Comparison of ENCODE assay signal across 1 cellular context in genomic region chr20:33499347-33499746, GRCh38.
TF ChIP-seq lines count a peak whose summit lies in the region.

No MANE protein-coding gene starts in this region.

TF ChIP-seq in GM12878, 131 proteins besides CTCF, POLR2A, EP300 and RAD21 (continued from another document):
- TF ChIP-seq ATF2 (IDR thresholded peaks at IDR 0.05; ENCODE audit: low read length) (0 out of 2 replicates have a peak, but pooled peaks have one; percentile 30), HCFC1 (IDR thresholded peaks at IDR 0.05; ENCODE audit: low read length) (no peak), RUNX3 (IDR thresholded peaks at IDR 0.05; ENCODE audit: low read length) (peak; percentile 26; the same call in 1 of the 2 replicates)
- TF ChIP-seq, protein P1, sequence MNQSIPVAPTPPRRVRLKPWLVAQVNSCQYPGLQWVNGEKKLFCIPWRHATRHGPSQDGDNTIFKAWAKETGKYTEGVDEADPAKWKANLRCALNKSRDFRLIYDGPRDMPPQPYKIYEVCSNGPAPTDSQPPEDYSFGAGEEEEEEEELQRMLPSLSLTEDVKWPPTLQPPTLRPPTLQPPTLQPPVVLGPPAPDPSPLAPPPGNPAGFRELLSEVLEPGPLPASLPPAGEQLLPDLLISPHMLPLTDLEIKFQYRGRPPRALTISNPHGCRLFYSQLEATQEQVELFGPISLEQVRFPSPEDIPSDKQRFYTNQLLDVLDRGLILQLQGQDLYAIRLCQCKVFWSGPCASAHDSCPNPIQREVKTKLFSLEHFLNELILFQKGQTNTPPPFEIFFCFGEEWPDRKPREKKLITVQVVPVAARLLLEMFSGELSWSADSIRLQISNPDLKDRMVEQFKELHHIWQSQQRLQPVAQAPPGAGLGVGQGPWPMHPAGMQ (IDR thresholded peaks at IDR 0.05; ENCODE audit: borderline replicate concordance), result no peak
TF ChIP-seq in GM12878: peak in this region for 4.
